Comparison of ENCODE assay signal across 8 cellular contexts in genomic region chr6:88983532-88983931, GRCh38. TPM values are rescaled to one million over a fixed set of nuclear protein-coding genes. Genes with fewer than 3 reads are reported as not detected.
A peak's percentile ranks its signal among the peaks of the same experiment; 100 is the strongest.
DNase-seq lines count a peak whose midpoint lies in the region; ATAC-seq and TF ChIP-seq lines count a peak whose summit lies in the region.

No MANE protein-coding gene starts in this region.

- H3K4me1 ChIP-seq in adipocyte (ENCODE audit: control insufficient read depth, insufficient read depth, low read length), result peaks cover 4% of the 10 kb centered on the region

- no peak for TF ChIP-seq POLR2A in GM18505 (IDR thresholded peaks at IDR 0.05; ENCODE audit: borderline replicate concordance, extremely low read depth, insufficient read depth, insufficient read length)

- H3K9ac ChIP-seq in adipocyte (ENCODE audit: low read length), result no peak overlapping the region

- H3K4me3 ChIP-seq in adipocyte (ENCODE audit: low read length), result no peak overlapping the region

- H3K27me3 ChIP-seq in adipocyte (replicated peaks; ENCODE audit: control insufficient read depth, insufficient read depth, low read length), result no peaks in the 10 kb centered on the region

- DNase-seq in AML-193 (lab: John Stamatoyannopoulos, UW) (peak; percentile 47 to 56), HT-29 (ENCODE audit: low spot score) (peak; percentile 47), adipocyte (ENCODE audit: low read depth) (peak; percentile 62), kidney glomerular epithelial cell (lab: John Stamatoyannopoulos, UW) (peak; percentile 37)

- ATAC-seq in GM19324 (IDR thresholded peaks at IDR 0.05; ENCODE audit: low FRiP score, unreplicated experiment), result no peak
- ATAC-seq in GM18505 (IDR thresholded peaks at IDR 0.05; ENCODE audit: unreplicated experiment), result no peak
- ATAC-seq in HG03139 (IDR thresholded peaks at IDR 0.05; ENCODE audit: unreplicated experiment), result no peak
- ATAC-seq in HG02885 (IDR thresholded peaks at IDR 0.05; ENCODE audit: poor library complexity, unreplicated experiment), result no peak

- H3K9me3 ChIP-seq in adipocyte (ENCODE audit: control insufficient read depth, low read length), result no peaks in the 10 kb centered on the region

- H3K36me3 ChIP-seq in adipocyte (ENCODE audit: control insufficient read depth, insufficient read depth, low read length, severe bottlenecking), result no peaks in the 10 kb centered on the region

RNA-seq across cellular contexts. Expression of gene RNGTT, which starts 20.1 kb away (rescaled TPM):
- 12.9 and 14.0 TPM in 2 replicates for total RNA-seq in HT-29 (2014; rRNA removed; shearing (Covaris generic))
